13 cellular contexts compared by ENCODE assay signal in the genomic region with DNA sequence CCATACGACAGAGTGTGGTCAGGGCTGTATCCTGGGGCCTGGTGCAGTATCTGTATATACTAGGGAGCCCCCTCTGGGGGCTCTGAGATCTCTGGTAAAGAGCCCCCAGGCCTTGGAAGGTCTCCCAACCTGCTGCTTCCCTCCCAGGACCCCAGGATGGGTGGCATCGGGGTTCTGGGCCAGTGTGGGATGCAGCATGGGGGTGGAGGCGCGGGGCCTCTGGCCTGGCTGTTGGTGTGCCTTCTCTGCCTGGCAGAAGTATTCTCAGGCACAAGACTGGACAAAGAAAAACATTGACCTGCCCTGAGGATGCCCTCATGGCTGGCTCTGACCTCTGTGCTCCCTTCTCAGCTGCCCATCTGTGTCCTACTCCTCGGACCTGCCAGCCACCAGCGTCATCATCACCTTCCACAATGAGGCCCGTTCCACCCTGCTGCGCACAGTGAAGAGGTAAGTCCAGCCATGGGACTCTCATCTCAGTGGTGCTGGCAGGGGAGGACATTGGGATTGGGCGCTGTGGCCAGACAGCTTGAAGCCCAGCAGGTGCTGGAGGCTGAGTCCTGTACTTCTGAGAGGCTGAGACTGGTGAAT.
"Had no signal": no experiment of that assay in that cellular context is flagged by ENCODE, and none has a peak within 500 bp of the region (broad histone marks: within the 10 kb centered on the region; RNA-seq: fewer than 3 reads in every experiment).

No MANE protein-coding gene starts in this region.

- H3K36me3 Mint-ChIP-seq: activated naive CD8-positive, alpha-beta T cell; naive thymus-derived CD8-positive, alpha-beta T cell had no signal

- H3K27ac Mint-ChIP-seq: activated CD8-positive, alpha-beta T cell treated with anti-CD3 and anti-CD28 coated beads for 36 hours; activated naive CD8-positive, alpha-beta T cell; activated T-helper 2 cell treated with anti-CD3 and anti-CD28 coated beads, Interferon-gamma antibody, Interleukin-2, Interleukin-4, amounts not matched to agents 10 μg/mL and 5 μg/mL and 100 μg/mL, durations not matched to agents 14 hours and 24 hours and 36 hours; naive thymus-derived CD8-positive, alpha-beta T cell had no signal

- H3K27ac ChIP-seq: breast epithelium, esophagus muscularis mucosa, ovary had no signal

- H3K36me3 ChIP-seq: breast epithelium, ovary had no signal

- H3K27me3 ChIP-seq: breast epithelium, esophagus muscularis mucosa, ovary had no signal

- H3K4me1 ChIP-seq: breast epithelium, esophagus muscularis mucosa had no signal

- ATAC-seq: activated CD8-positive, alpha-beta T cell treated with anti-CD3 and anti-CD28 coated beads for 36 hours; mucosa of descending colon; naive thymus-derived CD8-positive, alpha-beta T cell had no signal

- H3K27me3 Mint-ChIP-seq: activated CD8-positive, alpha-beta T cell treated with anti-CD3 and anti-CD28 coated beads for 36 hours; activated naive CD8-positive, alpha-beta T cell had no signal

- DNase-seq: activated CD8-positive, alpha-beta T cell treated with anti-CD3 and anti-CD28 coated beads for 36 hours; activated T-cell treated with anti-CD3 and anti-CD28 coated beads for 4 hours; hypothalamus; mucosa of descending colon; naive thymus-derived CD8-positive, alpha-beta T cell; SIG-M5; substantia nigra had no signal

- H3K4me3 Mint-ChIP-seq: activated CD8-positive, alpha-beta T cell treated with anti-CD3 and anti-CD28 coated beads for 36 hours; activated naive CD8-positive, alpha-beta T cell; naive thymus-derived CD8-positive, alpha-beta T cell had no signal

- H3K9me3 ChIP-seq: breast epithelium, esophagus muscularis mucosa, mucosa of descending colon, ovary had no signal

- H3K9me3 Mint-ChIP-seq: activated CD8-positive, alpha-beta T cell treated with anti-CD3 and anti-CD28 coated beads for 36 hours; activated T-helper 2 cell treated with anti-CD3 and anti-CD28 coated beads, Interferon-gamma antibody, Interleukin-2, Interleukin-4, amounts not matched to agents 10 μg/mL and 5 μg/mL and 100 μg/mL, durations not matched to agents 14 hours and 24 hours and 36 hours; naive thymus-derived CD8-positive, alpha-beta T cell had no signal

- H3K4me1 Mint-ChIP-seq: naive thymus-derived CD8-positive, alpha-beta T cell had no signal

- H3K4me3 ChIP-seq: breast epithelium, esophagus muscularis mucosa, mucosa of descending colon, ovary, skin epidermis had no signal
